ENCODE assay signal across 1 cellular context in genomic region chr5:56375011-56375410, GRCh38.
TF ChIP-seq lines count a peak whose summit lies in the region.

No MANE protein-coding gene starts in this region.

TF ChIP-seq in WTC11, 78 proteins besides CTCF, POLR2A, EP300 and RAD21 (continued from another document):
- TF ChIP-seq AFF4 (CRISPR knock-in tag; IDR thresholded peaks at IDR 0.05; ENCODE audit: borderline replicate concordance) = no peak
- no peak for TF ChIP-seq RORB (CRISPR knock-in tag; IDR thresholded peaks at IDR 0.05)
